ENCODE assay signal across 1 cellular context in genomic region chr14:100840286-100840685, GRCh38.
TF ChIP-seq lines count a peak whose summit lies in the region.

No MANE protein-coding gene starts in this region.

TF ChIP-seq in SK-N-SH treated with all-trans-retinoic acid at 6 μM for 48 hours, 23 proteins besides CTCF, POLR2A, EP300 and RAD21 (continued from another document):
- no peak for TF ChIP-seq POU6F1 (CRISPR knock-in tag; IDR thresholded peaks at IDR 0.05; ENCODE audit: borderline replicate concordance, low read depth)
- no peak for TF ChIP-seq TOX (CRISPR knock-in tag; IDR thresholded peaks at IDR 0.05; ENCODE audit: borderline replicate concordance)
- TF ChIP-seq PPARA (CRISPR knock-in tag; IDR thresholded peaks at IDR 0.05; ENCODE audit: borderline replicate concordance): no peak
- no peak for TF ChIP-seq ZC3H10 (CRISPR knock-in tag; IDR thresholded peaks at IDR 0.05)
- TF ChIP-seq PATZ1 (CRISPR knock-in tag; IDR thresholded peaks at IDR 0.05; ENCODE audit: borderline replicate concordance): no peak
